ENCODE assay signal across 8 cellular contexts in the genomic region with DNA sequence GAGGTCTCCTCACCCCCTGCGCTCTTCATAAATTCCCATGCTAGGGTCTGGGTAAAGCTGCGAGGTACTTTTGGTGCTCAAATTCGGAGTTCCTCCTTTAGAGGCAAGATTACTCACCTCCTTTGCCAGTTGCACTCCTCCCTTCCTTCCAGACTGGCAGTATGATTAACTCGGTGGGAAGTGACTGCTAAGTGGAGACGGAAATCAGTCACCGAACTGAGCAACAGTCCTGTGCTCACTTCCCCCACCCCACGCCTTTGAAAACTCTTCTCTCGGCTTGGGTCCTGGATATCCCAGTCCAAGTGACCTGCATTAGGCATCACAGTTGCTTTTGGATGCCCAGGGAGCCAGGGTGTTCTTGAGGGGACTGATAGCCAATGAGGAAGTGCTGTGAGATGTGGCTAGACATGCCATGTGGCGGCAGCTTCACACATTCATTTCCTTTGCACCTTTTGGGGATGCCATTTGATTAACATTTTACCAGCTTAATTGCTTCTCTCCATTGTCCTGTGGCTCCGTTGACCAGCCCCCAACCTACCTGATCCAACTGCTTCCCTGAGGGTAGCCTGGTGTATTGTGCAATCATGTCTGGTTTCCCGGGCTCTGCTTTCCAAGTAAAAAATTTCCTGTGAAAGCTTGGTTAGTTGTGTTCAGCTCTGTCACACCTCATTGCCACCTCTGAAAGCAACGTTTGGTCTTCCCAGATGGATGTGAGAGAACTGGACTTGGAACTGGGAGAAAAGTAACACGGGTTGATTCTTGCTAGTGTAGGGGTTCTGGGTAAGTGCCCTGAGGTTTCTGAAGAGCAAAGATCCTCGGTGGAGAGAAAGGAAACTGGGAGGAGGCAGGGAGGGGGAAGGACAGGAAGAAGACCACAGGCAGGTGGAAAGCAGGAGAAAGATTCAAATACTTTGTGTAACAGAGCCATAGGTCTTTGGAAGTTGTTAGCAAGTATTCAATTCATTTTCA. TPM values are rescaled to one million over a fixed set of nuclear protein-coding genes. Genes with fewer than 3 reads are reported as not detected.
DNase-seq lines count a peak whose midpoint lies in the region; ATAC-seq, FAIRE-seq and TF ChIP-seq lines count a peak whose summit lies in the region.

No MANE protein-coding gene starts in this region.

- peak overlapping the region; percentile 97 for H3K27ac Mint-ChIP-seq in natural killer cell treated with Interleukin-12 subunit alpha and Interleukin-12 subunit beta and Interleukin-15 and Interleukin-18, amount 100 ng/mL, for 72 hours

- H3K4me3 Mint-ChIP-seq in activated T-cell treated with anti-CD3 and anti-CD28 coated beads, Interleukin-2, amount 50 U/mL, for 4 hours, result peak overlapping the region; percentile 94
- peak overlapping the region; percentile 99 for H3K4me3 Mint-ChIP-seq in natural killer cell treated with Interleukin-12 subunit alpha and Interleukin-12 subunit beta and Interleukin-15 and Interleukin-18, amount 100 ng/mL, for 72 hours

- peak overlapping the region; percentile 89 for H3K4me2 ChIP-seq in OCI-LY7 (ENCODE audit: low read length)

- peak overlapping the region; percentile 99 for H3K4me3 ChIP-seq in BE2C (ENCODE audit: low read depth, low read length)
- peak overlapping the region; percentile 83 for H3K4me3 ChIP-seq in OCI-LY7 (ENCODE audit: low read depth, low read length, poor library complexity, severe bottlenecking)
- peak overlapping the region; percentile 97 for H3K4me3 ChIP-seq in fibroblast of mammary gland (ENCODE audit: control insufficient read depth, low read depth, low read length)

- H3K4me1 ChIP-seq in BE2C, result no peaks in the 10 kb centered on the region
- H3K4me1 ChIP-seq in OCI-LY7 (ENCODE audit: insufficient read depth, low read length, poor library complexity, severe bottlenecking), result peaks cover 18% of the 10 kb centered on the region

- H3K9me2 ChIP-seq in OCI-LY7 (ENCODE audit: insufficient read depth, low read length), result no peaks in the 10 kb centered on the region

- CTCF ChIA-PET in OCI-LY7 (lab: Charles Lee; ENCODE audit: unreplicated experiment), result interaction anchor here (0.6 to 1.0 kb wide), 3 partner anchors 45 to 143 kb away, joined by 3 to 4 read pairs (median 3); no protein-coding TSS in a partner anchor

- intact Hi-C loops in OCI-LY7 (cut with micrococcal nuclease; ENCODE audit: unreplicated experiment), result loop anchor here (1.0 to 10.0 kb wide), 4 partner anchors 57 to 1455 kb away; a partner anchor contains a TSS

- peaks cover 43% of the 10 kb centered on the region for H3K79me2 ChIP-seq in OCI-LY7 (ENCODE audit: insufficient read depth, low read depth, low read length)

- no peaks in the 10 kb centered on the region for H3K27me3 ChIP-seq in BE2C

- no peaks in the 10 kb centered on the region for H3K9me3 ChIP-seq in BE2C
- no peaks in the 10 kb centered on the region for H3K9me3 ChIP-seq in OCI-LY7 (ENCODE audit: low read length)

- H3K27me3 Mint-ChIP-seq in activated T-cell treated with anti-CD3 and anti-CD28 coated beads, Interleukin-2, amount 50 U/mL, for 4 hours (ENCODE audit: low read depth), result no peaks in the 10 kb centered on the region
- H3K27me3 Mint-ChIP-seq in natural killer cell treated with Interleukin-12 subunit alpha and Interleukin-12 subunit beta and Interleukin-15 and Interleukin-18, amount 100 ng/mL, for 72 hours, result no peaks in the 10 kb centered on the region

- H3K27ac ChIP-seq in OCI-LY7 (ENCODE audit: low read depth, low read length, poor library complexity, severe bottlenecking), result peak overlapping the region; percentile 71
- peak overlapping the region; percentile 66 for H3K27ac ChIP-seq in temporal lobe (ENCODE audit: low read depth, low read length)

- FAIRE-seq in GM19239 (lab: Jason Lieb, UNC), result peak; percentile 54

- TF ChIP-seq CTCF in BE2C (IDR thresholded peaks at IDR 0.05; ENCODE audit: low read depth, low read length) (no peak), OCI-LY7 (conservative IDR thresholded peaks at IDR 0.05; ENCODE audit: low read length) (no peak), fibroblast of mammary gland (conservative IDR thresholded peaks at IDR 0.05; ENCODE audit: control insufficient read depth, insufficient read depth, low read depth, low read length) (no peak)

- no peaks in the 10 kb centered on the region for H3K9me3 Mint-ChIP-seq in activated T-cell treated with anti-CD3 and anti-CD28 coated beads, Interleukin-2, amount 50 U/mL, for 4 hours
- H3K9me3 Mint-ChIP-seq in natural killer cell treated with Interleukin-12 subunit alpha and Interleukin-12 subunit beta and Interleukin-15 and Interleukin-18, amount 100 ng/mL, for 72 hours, result no peaks in the 10 kb centered on the region

- peaks cover 17% of the 10 kb centered on the region for H4K20me1 ChIP-seq in OCI-LY7 (ENCODE audit: insufficient read depth, low read length)

- POLR2A ChIA-PET in OCI-LY7 (lab: Charles Lee), result interaction anchor here (0.7 to 4.1 kb wide), 12 partner anchors 8 to 143 kb away, joined by 3 to 32 read pairs (median 6); a partner anchor contains a TSS

- H3K36me3 Mint-ChIP-seq in activated T-cell treated with anti-CD3 and anti-CD28 coated beads, Interleukin-2, amount 50 U/mL, for 4 hours (ENCODE audit: insufficient read depth), result peaks cover 35% of the 10 kb centered on the region
- peaks cover 41% of the 10 kb centered on the region for H3K36me3 Mint-ChIP-seq in natural killer cell treated with Interleukin-12 subunit alpha and Interleukin-12 subunit beta and Interleukin-15 and Interleukin-18, amount 100 ng/mL, for 72 hours

- H3K4me1 Mint-ChIP-seq in activated T-cell treated with anti-CD3 and anti-CD28 coated beads, Interleukin-2, amount 50 U/mL, for 4 hours (ENCODE audit: low read depth), result peaks cover 49% of the 10 kb centered on the region
- peaks cover 48 to 54% of the 10 kb centered on the region in 2 donors for H3K4me1 Mint-ChIP-seq in natural killer cell treated with Interleukin-12 subunit alpha and Interleukin-12 subunit beta and Interleukin-15 and Interleukin-18, amount 100 ng/mL, for 72 hours (ENCODE audit: low read depth in 2 of 2)

- ATAC-seq in HG03432 (IDR thresholded peaks at IDR 0.05; ENCODE audit: unreplicated experiment), result peak; percentile 39
- peak; percentile 82 to 84 for ATAC-seq in activated T-cell treated with anti-CD3 and anti-CD28 coated beads, Interleukin-2, amount 50 U/mL, for 4 hours
- peak; percentile 69 to 74 for ATAC-seq in natural killer cell treated with Interleukin-12 subunit alpha and Interleukin-12 subunit beta and Interleukin-15 and Interleukin-18, amount 100 ng/mL, for 72 hours

- H3K36me3 ChIP-seq in BE2C (peaks cover 35% of the 10 kb centered on the region), OCI-LY7 (ENCODE audit: insufficient read depth, low read length) (peaks cover 45% of the 10 kb centered on the region)

- DNase-seq in BE2C (peak; percentile 25), GM19239 (ENCODE audit: insufficient read length, low spot score) (peak; percentile 30), OCI-LY7 (ENCODE audit: low spot score) (peak; percentile 61), fibroblast of mammary gland (ENCODE audit: low read depth) (peak; percentile 88)
- peak; percentile 40 for DNase-seq in activated T-cell treated with anti-CD3 and anti-CD28 coated beads, Interleukin-2, amount 50 U/mL, for 4 hours
- peak; percentile 67 for DNase-seq in natural killer cell treated with Interleukin-12 subunit alpha and Interleukin-12 subunit beta and Interleukin-15 and Interleukin-18, amount 100 ng/mL, for 72 hours (ENCODE audit: low spot score)

- peak overlapping the region; percentile 93; the same call in 1 of the 2 replicates for H2AFZ ChIP-seq in OCI-LY7 (ENCODE audit: low read length)

- no TSS peak for BruUV-seq in OCI-LY7 (replicated peaks; lab: Mats Ljungman, UMichigan)

RNA-seq across cellular contexts. Expression of a gene that starts 1.0 kb away (rescaled TPM):
- 161 TPM for polyA plus RNA-seq in BE2C (2012; ENCODE audit: insufficient read depth, insufficient read length, low read depth)
- total RNA-seq in OCI-LY7 (2014; rRNA removed; shearing (Covaris generic)), result 120 and 127 TPM in 2 replicates
- 118 and 128 TPM in 2 replicates for total RNA-seq in OCI-LY7 (2022)
- 100 to 1,000 TPM; 198 to 236 (median 221) TPM for total RNA-seq in activated T-cell treated with anti-CD3 and anti-CD28 coated beads, Interleukin-2, amount 50 U/mL, for 4 hours
- 100 to 1,000 TPM; 124 to 199 TPM for total RNA-seq in natural killer cell treated with Interleukin-12 subunit alpha and Interleukin-12 subunit beta and Interleukin-15 and Interleukin-18, amount 100 ng/mL, for 72 hours
- total RNA-seq in temporal lobe, result 3.9 TPM

RNA-seq across cellular contexts. Expression of a gene that starts 8.9 kb away (rescaled TPM):
- 69.3 TPM for polyA plus RNA-seq in BE2C (2012; ENCODE audit: insufficient read depth, insufficient read length, low read depth)
- 23.3 and 26.9 TPM in 2 replicates for total RNA-seq in OCI-LY7 (2014; rRNA removed; shearing (Covaris generic))
- total RNA-seq in OCI-LY7 (2022) (43.6 and 44.7 TPM in 2 replicates), temporal lobe (16.5 TPM)
- total RNA-seq in activated T-cell treated with anti-CD3 and anti-CD28 coated beads, Interleukin-2, amount 50 U/mL, for 4 hours, result 10 to 100 TPM; 33.6 to 43.4 (median 39.9) TPM
- total RNA-seq in natural killer cell treated with Interleukin-12 subunit alpha and Interleukin-12 subunit beta and Interleukin-15 and Interleukin-18, amount 100 ng/mL, for 72 hours, result 10 to 100 TPM; 33.3 to 34.5 TPM

RNA-seq across cellular contexts. Expression of a gene that starts 15.1 kb away (rescaled TPM):
- polyA plus RNA-seq in BE2C (2012; ENCODE audit: insufficient read depth, insufficient read length, low read depth), result 420 TPM
- total RNA-seq in OCI-LY7 (2014; rRNA removed; shearing (Covaris generic)), result 110 and 117 TPM in 2 replicates
- total RNA-seq in OCI-LY7 (2022), result 175 and 203 TPM in 2 replicates
- 100 to 1,000 TPM; 265 to 309 (median 300) TPM for total RNA-seq in activated T-cell treated with anti-CD3 and anti-CD28 coated beads, Interleukin-2, amount 50 U/mL, for 4 hours
- total RNA-seq in natural killer cell treated with Interleukin-12 subunit alpha and Interleukin-12 subunit beta and Interleukin-15 and Interleukin-18, amount 100 ng/mL, for 72 hours, result 100 to 1,000 TPM; 130 to 151 TPM
- 49.7 TPM for total RNA-seq in temporal lobe

RNA-seq across cellular contexts. Expression of a gene that starts 15.6 kb away (rescaled TPM):
- 64.7 TPM for polyA plus RNA-seq in BE2C (2012; ENCODE audit: insufficient read depth, insufficient read length, low read depth)
- total RNA-seq in OCI-LY7 (2014; rRNA removed; shearing (Covaris generic)), result 85.2 and 86.6 TPM in 2 replicates
- total RNA-seq in OCI-LY7 (2022) (68.8 and 76.6 TPM in 2 replicates), temporal lobe (26.3 TPM)
- 10 to 100 TPM; 73.4 to 86.5 (median 75.4) TPM for total RNA-seq in activated T-cell treated with anti-CD3 and anti-CD28 coated beads, Interleukin-2, amount 50 U/mL, for 4 hours
- total RNA-seq in natural killer cell treated with Interleukin-12 subunit alpha and Interleukin-12 subunit beta and Interleukin-15 and Interleukin-18, amount 100 ng/mL, for 72 hours, result 10 to 100 TPM; 43.1 to 78.0 TPM

RNA-seq across cellular contexts. Expression of a gene that starts 34.2 kb away (rescaled TPM):
- 0.08 TPM for polyA plus RNA-seq in BE2C (2012; ENCODE audit: insufficient read depth, insufficient read length, low read depth)
- 0.08 TPM in 1 of 2 replicates, not detected in the other for total RNA-seq in OCI-LY7 (2014; rRNA removed; shearing (Covaris generic))
- 0.09 and 0.11 TPM in 2 replicates for total RNA-seq in OCI-LY7 (2022)
- total RNA-seq in activated T-cell treated with anti-CD3 and anti-CD28 coated beads, Interleukin-2, amount 50 U/mL, for 4 hours, result under 1 TPM in 1 of 3 donors, not detected in 2; 0.05 TPM
- under 1 TPM; 0.22 to 0.43 TPM for total RNA-seq in natural killer cell treated with Interleukin-12 subunit alpha and Interleukin-12 subunit beta and Interleukin-15 and Interleukin-18, amount 100 ng/mL, for 72 hours
- 0.25 TPM for total RNA-seq in temporal lobe

Comparison
In these comparisons a context has a peak if more than half of its experiments do, and no peak if none do; other contexts are left out.
1. Peak in every context shown above with its lines: DNase-seq, ATAC-seq, H3K4me3 ChIP-seq and H3K27ac ChIP-seq.
2. DNase-seq: peak in every context shown above with its lines; median percentile 88 in fibroblast of mammary gland; 67 in natural killer cell treated with Interleukin-12 subunit alpha and Interleukin-12 subunit beta and Interleukin-15 and Interleukin-18, amount 100 ng/mL, for 72 hours; 61 in OCI-LY7; 40 in activated T-cell treated with anti-CD3 and anti-CD28 coated beads, Interleukin-2, amount 50 U/mL, for 4 hours; 30 in GM19239; 25 in BE2C.
3. RNA of a gene that starts 1.0 kb away (total RNA-seq): 198 to 236 TPM in activated T-cell treated with anti-CD3 and anti-CD28 coated beads, Interleukin-2, amount 50 U/mL, for 4 hours, 124 to 199 TPM in natural killer cell treated with Interleukin-12 subunit alpha and Interleukin-12 subunit beta and Interleukin-15 and Interleukin-18, amount 100 ng/mL, for 72 hours and 118 to 128 TPM in OCI-LY7; 3.9 TPM in temporal lobe (single experiment); every median in the first group is over 10 times any median in the second.